Comparison of ENCODE assay signal across 1 cellular context in genomic region chr7:67950321-67951083, GRCh38.
TF ChIP-seq lines count a peak whose summit lies in the region.

No MANE protein-coding gene starts in this region.

TF ChIP-seq in GM23338, 12 proteins besides CTCF, POLR2A, EP300 and RAD21 (continued from another document):
- TF ChIP-seq ZNF462 (CRISPR knock-in tag; IDR thresholded peaks at IDR 0.05) (no peak), JUNB (IDR thresholded peaks at IDR 0.05; ENCODE audit: unreplicated experiment) (no peak), EZH2 (IDR thresholded peaks at IDR 0.05; ENCODE audit: low read depth, unreplicated experiment) (no peak), EZH2phosphoT487 (IDR thresholded peaks at IDR 0.05; ENCODE audit: unreplicated experiment) (no peak), ZNF114 (CRISPR knock-in tag; IDR thresholded peaks at IDR 0.05) (no peak), CREB1 (CRISPR knock-in tag; IDR thresholded peaks at IDR 0.05; ENCODE audit: low read depth) (no peak)
